29 cellular contexts compared by ENCODE assay signal in the genomic region with DNA sequence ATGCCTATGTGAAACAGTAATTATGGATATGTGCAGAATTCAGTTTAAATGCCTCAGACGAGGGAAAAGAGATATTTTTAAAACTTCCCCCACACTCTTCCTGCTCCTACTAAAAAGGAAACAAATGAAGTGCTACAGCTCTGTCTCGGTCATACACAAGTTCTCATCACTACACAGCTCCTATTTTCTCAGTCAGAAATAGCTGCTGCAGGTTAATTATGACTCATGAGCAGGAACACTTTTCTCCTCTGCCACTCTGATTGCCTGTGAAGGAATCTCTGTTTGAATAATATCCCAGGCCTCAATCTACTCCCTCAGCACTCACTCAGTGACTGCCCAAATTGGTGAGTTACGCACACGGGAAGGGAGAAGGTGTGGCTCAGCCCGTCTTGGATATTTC.
A peak's percentile ranks its signal among the peaks of the same experiment; 100 is the strongest.
DNase-seq lines count a peak whose midpoint lies in the region; ATAC-seq and TF ChIP-seq lines count a peak whose summit lies in the region.
"Had no signal": no experiment of that assay in that cellular context is flagged by ENCODE, and none has a peak within 500 bp of the region (broad histone marks: within the 10 kb centered on the region; RNA-seq: fewer than 3 reads in every experiment).

No MANE protein-coding gene starts in this region.

- no peaks in the 10 kb centered on the region for H3K9me3 ChIP-seq in RWPE2 (ENCODE audit: severe bottlenecking)
- H3K9me3 ChIP-seq in tibial nerve, result no peaks in the 10 kb centered on the region
- H3K9me3 ChIP-seq in ascending aorta, result no peaks in the 10 kb centered on the region
- H3K9me3 ChIP-seq: psoas muscle had no signal

- H3K27ac ChIP-seq in RWPE2 (ENCODE audit: poor library complexity, severe bottlenecking) (peak overlapping the region; percentile 39), epithelial cell of prostate (peak overlapping the region; percentile 41), mesendoderm (ENCODE audit: low read depth, low read length) (no peak overlapping the region), tibial nerve (no peak overlapping the region), ascending aorta (no peak overlapping the region)
- H3K27ac ChIP-seq: psoas muscle, SK-N-MC, upper lobe of left lung had no signal

- TF ChIP-seq EP300 in tibial nerve (IDR thresholded peaks at IDR 0.05), result no peak

- H3K4me1 ChIP-seq in RWPE2 (ENCODE audit: insufficient read depth, poor library complexity, severe bottlenecking) (peaks cover 17% of the 10 kb centered on the region), mesendoderm (ENCODE audit: control insufficient read depth, low read depth, low read length) (no peaks in the 10 kb centered on the region), tibial nerve (no peaks in the 10 kb centered on the region), ascending aorta (no peaks in the 10 kb centered on the region)
- H3K4me1 ChIP-seq: psoas muscle, upper lobe of left lung had no signal

- no peak overlapping the region for H3K23ac ChIP-seq in mesendoderm (ENCODE audit: low read length)

- no peak overlapping the region for H3K18ac ChIP-seq in mesendoderm (ENCODE audit: low read length)

- no peak overlapping the region for H2BK15ac ChIP-seq in mesendoderm (replicated peaks; ENCODE audit: low read depth)

- no peak overlapping the region for H4K8ac ChIP-seq in mesendoderm (ENCODE audit: low read depth, low read length)

- peak overlapping the region; percentile 26 for H3K56ac ChIP-seq in mesendoderm (ENCODE audit: low read length)

- no peak overlapping the region for H2BK5ac ChIP-seq in mesendoderm (ENCODE audit: low read length)

- no peak overlapping the region for H3K9ac ChIP-seq in mesendoderm (ENCODE audit: low read length)

- H3K36me3 ChIP-seq in RWPE2 (ENCODE audit: low read depth) (no peaks in the 10 kb centered on the region), mesendoderm (ENCODE audit: control insufficient read depth, insufficient read depth, low read length) (no peaks in the 10 kb centered on the region), tibial nerve (peaks cover 0 to 2% (median 0%) of the 10 kb centered on the region in 3 donors), ascending aorta (no peaks in the 10 kb centered on the region)
- H3K36me3 ChIP-seq: upper lobe of left lung had no signal

- intact Hi-C loops in ascending aorta (cut with DNase I), result no loop called here

- no CpG with 5 or more reads among the region's 5 CpGs for WGBS in mesendoderm (ENCODE audit: extremely low coverage, insufficient coverage, low lambda C conversion rate)
- WGBS in tibial nerve, 2 donors, result 68 to 70% methylated on average over 5 of the region's 5 CpGs

- DNase-seq in A172 (ENCODE audit: low spot score), result peak; percentile 16
- DNase-seq in RWPE2 (ENCODE audit: low spot score), result no peak
- peak; percentile 14 for DNase-seq in epithelial cell of prostate (ENCODE audit: low read depth, low spot score)
- no peak for DNase-seq in mesendoderm
- no peak for DNase-seq in activated CD4-positive, alpha-beta T cell treated with anti-CD3 and anti-CD28 coated beads for 48 hours
- no peak for DNase-seq in tibial nerve (ENCODE audit: low spot score in 2 of 2)
- no peak for DNase-seq in ascending aorta (ENCODE audit: low spot score in 2 of 2)
- DNase-seq: 8988T; activated B cell treated with CpG ODN at 0.5 μM for 24 hours; activated gamma-delta T cell treated with Interleukin-2 at 50 U/mL for 16 hours; activated naive CD8-positive, alpha-beta T cell treated with anti-CD3 and anti-CD28 coated beads, Interleukin-2, amount 50 U/mL, for 24 hours; activated T-cell treated with anti-CD3 and anti-CD28 coated beads, Interleukin-2, amount 50 U/mL, for 48 hours; DMS79; effector CD8-positive, alpha-beta T cell; erythroblast; GDM1; mucosa of descending colon; natural killer cell; NCI-H146; NCI-H774; psoas muscle; RPMI8226; stimulated activated CD4-positive, alpha-beta T cell treated with anti-CD3 and anti-CD28 coated beads, Interleukin-15, amount 100 ng/mL, for 24 hours; stimulated activated CD4-positive, alpha-beta T cell treated with anti-CD3 and anti-CD28 coated beads, Interleukin-4, amount 100 ng/mL, for 4 hours; T-helper 1 cell; upper lobe of left lung had no signal

- no peaks in the 10 kb centered on the region for H3K27me3 ChIP-seq in RWPE2 (ENCODE audit: insufficient read depth, poor library complexity, severe bottlenecking)
- no peaks in the 10 kb centered on the region for H3K27me3 ChIP-seq in mesendoderm (ENCODE audit: insufficient read depth, low read length, poor library complexity)
- H3K27me3 ChIP-seq in tibial nerve, result no peaks in the 10 kb centered on the region
- no peaks in the 10 kb centered on the region for H3K27me3 ChIP-seq in ascending aorta
- H3K27me3 ChIP-seq: upper lobe of left lung had no signal

- ATAC-seq in RWPE2 (ENCODE audit: low read depth) (peak; percentile 73), GM18505 (IDR thresholded peaks at IDR 0.05; ENCODE audit: unreplicated experiment) (no peak)
- ATAC-seq: activated naive CD8-positive, alpha-beta T cell treated with anti-CD3 and anti-CD28 coated beads, Interleukin-2, amount 50 U/mL, for 24 hours; mucosa of descending colon; natural killer cell; psoas muscle had no signal

- H2AK5ac ChIP-seq in mesendoderm (ENCODE audit: low read length), result no peak overlapping the region

- H3K4me2 ChIP-seq in mesendoderm (ENCODE audit: low read length), result no peak overlapping the region

- no peak overlapping the region for H4K5ac ChIP-seq in mesendoderm (ENCODE audit: low read length)

- no peaks in the 10 kb centered on the region for H3K79me1 ChIP-seq in mesendoderm (ENCODE audit: low read length)

- H3K4me3 ChIP-seq in RWPE2 (ENCODE audit: severe bottlenecking), result no peak overlapping the region
- H3K4me3 ChIP-seq in mesendoderm (ENCODE audit: low read length), result no peak overlapping the region
- no peak overlapping the region for H3K4me3 ChIP-seq in tibial nerve
- H3K4me3 ChIP-seq in ascending aorta, result no peak overlapping the region
- H3K4me3 ChIP-seq: lung, mucosa of descending colon, psoas muscle, SK-N-MC, upper lobe of left lung had no signal

- TF ChIP-seq CTCF in RWPE2 (IDR thresholded peaks at IDR 0.05; ENCODE audit: poor library complexity, severe bottlenecking) (no peak), tibial nerve (IDR thresholded peaks at IDR 0.05) (no peak), ascending aorta (IDR thresholded peaks at IDR 0.05) (no peak)

- no peak overlapping the region for H3K4ac ChIP-seq in mesendoderm (ENCODE audit: low read depth, low read length)

- H3K79me2 ChIP-seq in mesendoderm (ENCODE audit: control insufficient read depth, insufficient read depth, low read length), result no peaks in the 10 kb centered on the region

- no peak for TF ChIP-seq POLR2A in GM18505 (IDR thresholded peaks at IDR 0.05; ENCODE audit: borderline replicate concordance, extremely low read depth, insufficient read depth, insufficient read length)
- TF ChIP-seq POLR2A in tibial nerve (IDR thresholded peaks at IDR 0.05), result no peak

- H2BK120ac ChIP-seq in mesendoderm (ENCODE audit: low read depth, low read length), result no peak overlapping the region

Comparison
In these comparisons a context has a peak if more than half of its experiments do, and no peak if none do; other contexts are left out.
1. DNase-seq: peak in A172 (single experiment) and epithelial cell of prostate (single experiment); none in RWPE2 (single experiment), mesendoderm (single experiment), activated CD4-positive, alpha-beta T cell treated with anti-CD3 and anti-CD28 coated beads for 48 hours (single experiment), tibial nerve (0 of 2) and ascending aorta (0 of 2).
2. H3K27ac ChIP-seq: peak in RWPE2 (single experiment) and epithelial cell of prostate (single experiment); none in mesendoderm (single experiment), tibial nerve (0 of 4) and ascending aorta (0 of 2).